In genomic region chr1:2817784-2818564, GRCh38 we compare ENCODE assay signal across 1 cellular context.
TF ChIP-seq lines count a peak whose summit lies in the region.

No MANE protein-coding gene starts in this region.

TF ChIP-seq in HepG2, 621 proteins besides CTCF, POLR2A, EP300 and RAD21 (continued from another document):
- TF ChIP-seq HINFP (CRISPR knock-in tag; IDR thresholded peaks at IDR 0.05; ENCODE audit: low read depth): no peak
- no peak for TF ChIP-seq PATZ1 (CRISPR knock-in tag; IDR thresholded peaks at IDR 0.05)
- TF ChIP-seq ZBTB14 (CRISPR knock-in tag; IDR thresholded peaks at IDR 0.05): no peak
- no peak for TF ChIP-seq JUNB (CRISPR knock-in tag; IDR thresholded peaks at IDR 0.05; ENCODE audit: borderline replicate concordance)
- TF ChIP-seq NR2F1 (CRISPR knock-in tag; IDR thresholded peaks at IDR 0.05): no peak
- no peak for TF ChIP-seq ATRX (CRISPR knock-in tag; IDR thresholded peaks at IDR 0.05; ENCODE audit: borderline replicate concordance)
- TF ChIP-seq U2AF2 (IDR thresholded peaks at IDR 0.05; ENCODE audit: low read depth, low read length): no peak
- TF ChIP-seq ZNF333 (CRISPR knock-in tag; IDR thresholded peaks at IDR 0.05; ENCODE audit: borderline replicate concordance): no peak
